ENCODE assay signal across 8 cellular contexts in genomic region chr7:26865094-26865388, GRCh38. TPM values are rescaled to one million over a fixed set of nuclear protein-coding genes. Genes with fewer than 3 reads are reported as not detected.
DNase-seq lines count a peak whose midpoint lies in the region; ATAC-seq and TF ChIP-seq lines count a peak whose summit lies in the region.

No MANE protein-coding gene starts in this region.

- H3K36me3 Mint-ChIP-seq in GM23338 (ENCODE audit: low read depth): no peaks in the 10 kb centered on the region
- H3K36me3 Mint-ChIP-seq in type B pancreatic cell: peaks cover 3% of the 10 kb centered on the region

- H3K4me2 ChIP-seq in GM23338: peak overlapping the region; percentile 74

- 3 to 6% methylated on average over 11 of the region's 11 CpGs for WGBS in lung, 2 donors

- H3K9me2 ChIP-seq in GM23338 (ENCODE audit: insufficient read depth): no peaks in the 10 kb centered on the region

- H3K36me3 ChIP-seq in GM23338 (ENCODE audit: insufficient read depth) (no peaks in the 10 kb centered on the region), lung (ENCODE audit: control insufficient read depth in 2 of 2, insufficient read depth in 2 of 2, low read length in 2 of 2) (no peaks in the 10 kb centered on the region)

- H3K27ac Mint-ChIP-seq in GM23338 (peak overlapping the region; percentile 98), type B pancreatic cell (peak overlapping the region; percentile 96)

- H3K4me3 ChIP-seq in GM23338 (peak overlapping the region; percentile 58), LNCaP clone FGC (ENCODE audit: low read depth, low read length) (peak overlapping the region; percentile 81), lung (peak overlapping the region; percentile 11)

- no peak for TF ChIP-seq CTCF in GM23338 (conservative IDR thresholded peaks at IDR 0.05; ENCODE audit: low read depth in 2 of 2)
- TF ChIP-seq CTCF in LNCaP clone FGC (IDR thresholded peaks at IDR 0.05; ENCODE audit: control insufficient read depth, extremely low read depth, insufficient read depth): no peak
- TF ChIP-seq CTCF in lung (IDR thresholded peaks at IDR 0.05; ENCODE audit: control extremely low read depth, extremely low read depth): no peak
- TF ChIP-seq CTCF in type B pancreatic cell (conservative IDR thresholded peaks at IDR 0.05): no peak

- no peaks in the 10 kb centered on the region for H3K79me2 ChIP-seq in GM23338 (replicated peaks; ENCODE audit: insufficient read depth)

- H3K4me1 Mint-ChIP-seq in GM23338 (peaks cover 8% of the 10 kb centered on the region), type B pancreatic cell (ENCODE audit: unreplicated experiment) (peaks cover 7% of the 10 kb centered on the region)

- H4K20me1 ChIP-seq in GM23338 (replicated peaks; ENCODE audit: insufficient read depth): peaks cover 9% of the 10 kb centered on the region

- peak overlapping the region; percentile 44; the same call in 1 of the 2 replicates for H2AFZ ChIP-seq in GM23338

- H3K27ac ChIP-seq in GM23338 (ENCODE audit: low read depth) (peak overlapping the region; percentile 61), cingulate gyrus (ENCODE audit: low read depth, low read length) (peak overlapping the region; percentile 55), lung (ENCODE audit: low read depth in 1 of 2, low read length in 1 of 2) (peak overlapping the region in 1 of 2 donors; percentile 82)

- H3K27me3 ChIP-seq in GM23338 (ENCODE audit: insufficient read depth) (peaks cover 43% of the 10 kb centered on the region), lung (ENCODE audit: control insufficient read depth, insufficient read depth) (no peaks in the 10 kb centered on the region)

- H3K9me3 Mint-ChIP-seq in GM23338: no peaks in the 10 kb centered on the region; the same call in 2 of the 3 replicates
- peaks cover 4% of the 10 kb centered on the region for H3K9me3 Mint-ChIP-seq in type B pancreatic cell

- H3F3A ChIP-seq in GM23338 (replicated peaks; ENCODE audit: low read depth): no peaks in the 10 kb centered on the region

- peak; percentile 80 for DNase-seq in GM23338 (ENCODE audit: low spot score)
- no peak for DNase-seq in LNCaP clone FGC (ENCODE audit: low read depth)
- DNase-seq in lung (ENCODE audit: low spot score): no peak
- DNase-seq in type B pancreatic cell (ENCODE audit: extremely low spot score, unreplicated experiment): peak; percentile 78
- no peak for DNase-seq in putamen (ENCODE audit: low spot score)
- no peak for DNase-seq in mucosa of gallbladder (ENCODE audit: low spot score)

- ATAC-seq in GM18517 (IDR thresholded peaks at IDR 0.05; ENCODE audit: unreplicated experiment) (peak; percentile 41), GM23338 (peak; percentile 68), lung (ENCODE audit: insufficient read depth, low FRiP score) (peak; percentile 57)

- H3K4me1 ChIP-seq in GM23338 (ENCODE audit: insufficient read depth): peaks cover 8% of the 10 kb centered on the region
- no peaks in the 10 kb centered on the region for H3K4me1 ChIP-seq in lung (ENCODE audit: control insufficient read depth in 2 of 2, insufficient read depth in 2 of 2, low read length in 2 of 2)

- H3K27me3 Mint-ChIP-seq in GM23338 (ENCODE audit: insufficient read depth, low read depth, poor library complexity): peaks cover 3% of the 10 kb centered on the region
- H3K27me3 Mint-ChIP-seq in type B pancreatic cell: peaks cover 5% of the 10 kb centered on the region

- H3K9me3 ChIP-seq in lung (ENCODE audit: control insufficient read depth in 2 of 2, insufficient read depth in 1 of 2, low read length in 1 of 2): no peaks in the 10 kb centered on the region

- H3K4me3 Mint-ChIP-seq in GM23338: peak overlapping the region; percentile 90
- peak overlapping the region; percentile 95 for H3K4me3 Mint-ChIP-seq in type B pancreatic cell

TF ChIP-seq in GM23338, 12 proteins besides CTCF, POLR2A, EP300 and RAD21 (continues in another document):
- TF ChIP-seq, protein P1, sequence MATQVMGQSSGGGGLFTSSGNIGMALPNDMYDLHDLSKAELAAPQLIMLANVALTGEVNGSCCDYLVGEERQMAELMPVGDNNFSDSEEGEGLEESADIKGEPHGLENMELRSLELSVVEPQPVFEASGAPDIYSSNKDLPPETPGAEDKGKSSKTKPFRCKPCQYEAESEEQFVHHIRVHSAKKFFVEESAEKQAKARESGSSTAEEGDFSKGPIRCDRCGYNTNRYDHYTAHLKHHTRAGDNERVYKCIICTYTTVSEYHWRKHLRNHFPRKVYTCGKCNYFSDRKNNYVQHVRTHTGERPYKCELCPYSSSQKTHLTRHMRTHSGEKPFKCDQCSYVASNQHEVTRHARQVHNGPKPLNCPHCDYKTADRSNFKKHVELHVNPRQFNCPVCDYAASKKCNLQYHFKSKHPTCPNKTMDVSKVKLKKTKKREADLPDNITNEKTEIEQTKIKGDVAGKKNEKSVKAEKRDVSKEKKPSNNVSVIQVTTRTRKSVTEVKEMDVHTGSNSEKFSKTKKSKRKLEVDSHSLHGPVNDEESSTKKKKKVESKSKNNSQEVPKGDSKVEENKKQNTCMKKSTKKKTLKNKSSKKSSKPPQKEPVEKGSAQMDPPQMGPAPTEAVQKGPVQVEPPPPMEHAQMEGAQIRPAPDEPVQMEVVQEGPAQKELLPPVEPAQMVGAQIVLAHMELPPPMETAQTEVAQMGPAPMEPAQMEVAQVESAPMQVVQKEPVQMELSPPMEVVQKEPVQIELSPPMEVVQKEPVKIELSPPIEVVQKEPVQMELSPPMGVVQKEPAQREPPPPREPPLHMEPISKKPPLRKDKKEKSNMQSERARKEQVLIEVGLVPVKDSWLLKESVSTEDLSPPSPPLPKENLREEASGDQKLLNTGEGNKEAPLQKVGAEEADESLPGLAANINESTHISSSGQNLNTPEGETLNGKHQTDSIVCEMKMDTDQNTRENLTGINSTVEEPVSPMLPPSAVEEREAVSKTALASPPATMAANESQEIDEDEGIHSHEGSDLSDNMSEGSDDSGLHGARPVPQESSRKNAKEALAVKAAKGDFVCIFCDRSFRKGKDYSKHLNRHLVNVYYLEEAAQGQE (IDR thresholded peaks at IDR 0.05; ENCODE audit: unreplicated experiment): no peak
- TF ChIP-seq POLR2AphosphoS5 (IDR thresholded peaks at IDR 0.05; ENCODE audit: low read depth) (no peak), CREB1 (CRISPR knock-in tag; IDR thresholded peaks at IDR 0.05; ENCODE audit: low read depth) (no peak), STAT1 (IDR thresholded peaks at IDR 0.05; ENCODE audit: unreplicated experiment) (no peak), JUNB (IDR thresholded peaks at IDR 0.05; ENCODE audit: unreplicated experiment) (no peak), ZNF114 (CRISPR knock-in tag; IDR thresholded peaks at IDR 0.05) (no peak), EZH2 (IDR thresholded peaks at IDR 0.05; ENCODE audit: low read depth, unreplicated experiment) (no peak)

RNA-seq across cellular contexts. Expression of gene SKAP2, which starts 0.7 kb away (rescaled TPM):
- total RNA-seq in GM23338 (2014; rRNA removed; shearing (Covaris generic)): 2.5 and 4.0 TPM in 2 replicates
- polyA plus RNA-seq in GM23338 (2016; fragmentation: Nextera tagmentation; extraction: Ambion mirVana) (3.6 and 4.4 TPM in 2 replicates), lung (10 to 100 TPM in 1 of 2 donors, 1 to 10 TPM in 1; 9.2 to 33.9 TPM)
- total RNA-seq in lung (10 to 100 TPM; 37.7 to 40.1 TPM), type B pancreatic cell (ENCODE audit: low replicate concordance) (25.5 and 61.6 TPM in 2 replicates), mucosa of gallbladder (13.6 TPM)

Comparison
In these comparisons a context has a peak if more than half of its experiments do, and no peak if none do; other contexts are left out.
1. DNase-seq: peak in GM23338 (single experiment) and type B pancreatic cell (single experiment); none in LNCaP clone FGC (single experiment), lung (single experiment), putamen (single experiment) and mucosa of gallbladder (single experiment).
2. H3K4me3 ChIP-seq: peak in every context shown above with its lines; median percentile 81 in LNCaP clone FGC; 58 in GM23338; 11 in lung.
3. Peak in every context shown above with its lines, with median percentiles within 50 percentile points of each other: ATAC-seq.